Comparison of ENCODE assay signal across 1 cellular context in the genomic region with DNA sequence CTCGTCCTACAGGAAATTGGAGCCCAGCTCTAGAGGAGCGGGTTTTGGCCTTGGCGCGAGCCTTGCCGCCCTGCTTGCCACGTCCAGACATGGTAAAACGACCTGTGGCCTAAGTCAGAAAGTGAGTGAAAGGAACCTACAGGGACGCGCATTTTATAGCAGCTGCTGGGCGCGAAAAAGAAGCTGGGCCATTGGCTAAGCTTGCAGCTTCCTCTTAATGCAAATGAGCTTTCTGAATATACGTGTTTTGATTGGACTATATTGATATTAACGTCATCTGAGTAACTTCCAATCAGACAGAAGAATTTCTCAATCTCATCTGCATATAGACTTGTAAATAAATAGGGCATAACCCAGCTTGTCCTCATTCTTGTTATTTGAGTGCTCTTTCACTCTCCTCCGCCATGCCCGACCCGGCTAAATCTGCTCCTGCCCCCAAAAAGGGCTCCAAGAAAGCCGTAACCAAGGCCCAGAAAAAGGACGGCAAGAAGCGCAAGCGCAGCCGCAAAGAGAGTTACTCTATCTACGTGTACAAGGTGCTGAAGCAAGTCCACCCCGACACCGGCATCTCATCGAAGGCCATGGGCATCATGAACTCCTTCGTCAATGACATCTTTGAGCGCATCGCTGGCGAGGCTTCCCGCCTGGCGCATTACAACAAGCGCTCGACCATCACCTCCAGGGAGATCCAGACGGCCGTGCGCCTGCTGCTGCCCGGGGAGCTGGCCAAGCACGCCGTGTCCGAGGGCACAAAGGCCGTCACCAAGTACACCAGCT.
TF ChIP-seq lines count a peak whose summit lies in the region.

No MANE protein-coding gene starts in this region.

TF ChIP-seq in GM12878, 131 proteins besides CTCF, POLR2A, EP300 and RAD21 (continued from another document and continues in another):
- TF ChIP-seq BCLAF1 (IDR thresholded peaks at IDR 0.05): 0 out of 2 replicates have a peak, but pooled peaks have one; percentile 31
- peak; percentile 55 for TF ChIP-seq ATF7 (IDR thresholded peaks at IDR 0.05; ENCODE audit: low read depth)
- no peak for TF ChIP-seq RAD51 (IDR thresholded peaks at IDR 0.05)
- TF ChIP-seq BACH1 (IDR thresholded peaks at IDR 0.05; ENCODE audit: borderline replicate concordance): peak; percentile 86
- no peak for TF ChIP-seq ETV6 (conservative IDR thresholded peaks at IDR 0.05 in 1 of 2, IDR thresholded peaks at IDR 0.05 in 1 of 2; ENCODE audit: borderline replicate concordance in 1 of 2, low read depth in 1 of 2)
- TF ChIP-seq, protein P1, sequence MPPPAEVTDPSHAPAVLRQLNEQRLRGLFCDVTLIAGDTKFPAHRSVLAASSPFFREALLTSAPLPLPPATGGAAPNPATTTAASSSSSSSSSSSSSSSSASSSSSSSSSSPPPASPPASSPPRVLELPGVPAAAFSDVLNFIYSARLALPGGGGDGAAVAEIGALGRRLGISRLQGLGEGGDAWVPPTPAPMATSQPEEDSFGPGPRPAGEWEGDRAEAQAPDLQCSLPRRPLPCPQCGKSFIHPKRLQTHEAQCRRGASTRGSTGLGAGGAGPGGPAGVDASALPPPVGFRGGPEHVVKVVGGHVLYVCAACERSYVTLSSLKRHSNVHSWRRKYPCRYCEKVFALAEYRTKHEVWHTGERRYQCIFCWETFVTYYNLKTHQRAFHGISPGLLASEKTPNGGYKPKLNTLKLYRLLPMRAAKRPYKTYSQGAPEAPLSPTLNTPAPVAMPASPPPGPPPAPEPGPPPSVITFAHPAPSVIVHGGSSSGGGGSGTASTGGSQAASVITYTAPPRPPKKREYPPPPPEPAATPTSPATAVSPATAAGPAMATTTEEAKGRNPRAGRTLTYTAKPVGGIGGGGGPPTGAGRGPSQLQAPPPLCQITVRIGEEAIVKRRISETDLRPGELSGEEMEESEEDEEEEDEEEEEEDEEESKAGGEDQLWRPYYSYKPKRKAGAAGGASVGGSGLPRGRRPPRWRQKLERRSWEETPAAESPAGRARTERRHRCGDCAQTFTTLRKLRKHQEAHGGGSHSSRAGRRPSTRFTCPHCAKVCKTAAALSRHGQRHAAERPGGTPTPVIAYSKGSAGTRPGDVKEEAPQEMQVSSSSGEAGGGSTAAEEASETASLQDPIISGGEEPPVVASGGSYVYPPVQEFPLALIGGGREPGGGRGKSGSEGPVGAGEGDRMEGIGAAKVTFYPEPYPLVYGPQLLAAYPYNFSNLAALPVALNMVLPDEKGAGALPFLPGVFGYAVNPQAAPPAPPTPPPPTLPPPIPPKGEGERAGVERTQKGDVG (CRISPR knock-in tag; IDR thresholded peaks at IDR 0.05): no peak
- TF ChIP-seq GATAD2B (conservative IDR thresholded peaks at IDR 0.05; ENCODE audit: low read depth): peak; percentile 62; the same call in 1 of the 2 replicates
- no peak for TF ChIP-seq MAX (IDR thresholded peaks at IDR 0.05; ENCODE audit: low read depth, low read length)
- TF ChIP-seq CHD2 (IDR thresholded peaks at IDR 0.05; ENCODE audit: borderline replicate concordance, low read depth, low read length): peak; percentile 62; the same call in 1 of the 2 replicates
- TF ChIP-seq KAT2A (conservative IDR thresholded peaks at IDR 0.05; ENCODE audit: control insufficient read depth, low read depth, low read length): 0 out of 2 replicates have a peak, but pooled peaks have one; percentile 13
- peak; percentile 97 for TF ChIP-seq RB1 (IDR thresholded peaks at IDR 0.05; ENCODE audit: borderline replicate concordance)
- TF ChIP-seq IRF3 (IDR thresholded peaks at IDR 0.05): peak; percentile 73; the same call in 1 of the 2 replicates
- TF ChIP-seq NR2C2 (IDR thresholded peaks at IDR 0.05; ENCODE audit: borderline replicate concordance, control insufficient read depth, insufficient read length, low read depth): no peak
- TF ChIP-seq CREB1 (IDR thresholded peaks at IDR 0.05; ENCODE audit: low read depth): peak; percentile 89
- TF ChIP-seq MTA2 (IDR thresholded peaks at IDR 0.05; ENCODE audit: low read depth): no peak
- TF ChIP-seq, protein P2, sequence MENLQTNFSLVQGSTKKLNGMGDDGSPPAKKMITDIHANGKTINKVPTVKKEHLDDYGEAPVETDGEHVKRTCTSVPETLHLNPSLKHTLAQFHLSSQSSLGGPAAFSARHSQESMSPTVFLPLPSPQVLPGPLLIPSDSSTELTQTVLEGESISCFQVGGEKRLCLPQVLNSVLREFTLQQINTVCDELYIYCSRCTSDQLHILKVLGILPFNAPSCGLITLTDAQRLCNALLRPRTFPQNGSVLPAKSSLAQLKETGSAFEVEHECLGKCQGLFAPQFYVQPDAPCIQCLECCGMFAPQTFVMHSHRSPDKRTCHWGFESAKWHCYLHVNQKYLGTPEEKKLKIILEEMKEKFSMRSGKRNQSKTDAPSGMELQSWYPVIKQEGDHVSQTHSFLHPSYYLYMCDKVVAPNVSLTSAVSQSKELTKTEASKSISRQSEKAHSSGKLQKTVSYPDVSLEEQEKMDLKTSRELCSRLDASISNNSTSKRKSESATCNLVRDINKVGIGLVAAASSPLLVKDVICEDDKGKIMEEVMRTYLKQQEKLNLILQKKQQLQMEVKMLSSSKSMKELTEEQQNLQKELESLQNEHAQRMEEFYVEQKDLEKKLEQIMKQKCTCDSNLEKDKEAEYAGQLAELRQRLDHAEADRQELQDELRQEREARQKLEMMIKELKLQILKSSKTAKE (IDR thresholded peaks at IDR 0.05; ENCODE audit: low read depth, poor library complexity, severe bottlenecking): peak; percentile 60
- TF ChIP-seq ELK1 (IDR thresholded peaks at IDR 0.05; ENCODE audit: low read depth, low read length): no peak
- TF ChIP-seq BMI1 (IDR thresholded peaks at IDR 0.05; ENCODE audit: borderline replicate concordance): no peak
- no peak for TF ChIP-seq SMC3 (IDR thresholded peaks at IDR 0.05; ENCODE audit: borderline replicate concordance, low read length)
- peak; percentile 50 for TF ChIP-seq BCL11A (IDR thresholded peaks at IDR 0.05; ENCODE audit: low read depth, low read length)
- TF ChIP-seq POU2F2 (IDR thresholded peaks at IDR 0.05; ENCODE audit: borderline replicate concordance, low read depth, low read length): peak; percentile 97
- TF ChIP-seq, protein P3, sequence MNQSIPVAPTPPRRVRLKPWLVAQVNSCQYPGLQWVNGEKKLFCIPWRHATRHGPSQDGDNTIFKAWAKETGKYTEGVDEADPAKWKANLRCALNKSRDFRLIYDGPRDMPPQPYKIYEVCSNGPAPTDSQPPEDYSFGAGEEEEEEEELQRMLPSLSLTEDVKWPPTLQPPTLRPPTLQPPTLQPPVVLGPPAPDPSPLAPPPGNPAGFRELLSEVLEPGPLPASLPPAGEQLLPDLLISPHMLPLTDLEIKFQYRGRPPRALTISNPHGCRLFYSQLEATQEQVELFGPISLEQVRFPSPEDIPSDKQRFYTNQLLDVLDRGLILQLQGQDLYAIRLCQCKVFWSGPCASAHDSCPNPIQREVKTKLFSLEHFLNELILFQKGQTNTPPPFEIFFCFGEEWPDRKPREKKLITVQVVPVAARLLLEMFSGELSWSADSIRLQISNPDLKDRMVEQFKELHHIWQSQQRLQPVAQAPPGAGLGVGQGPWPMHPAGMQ (IDR thresholded peaks at IDR 0.05; ENCODE audit: borderline replicate concordance): no peak
- TF ChIP-seq, protein P4, sequence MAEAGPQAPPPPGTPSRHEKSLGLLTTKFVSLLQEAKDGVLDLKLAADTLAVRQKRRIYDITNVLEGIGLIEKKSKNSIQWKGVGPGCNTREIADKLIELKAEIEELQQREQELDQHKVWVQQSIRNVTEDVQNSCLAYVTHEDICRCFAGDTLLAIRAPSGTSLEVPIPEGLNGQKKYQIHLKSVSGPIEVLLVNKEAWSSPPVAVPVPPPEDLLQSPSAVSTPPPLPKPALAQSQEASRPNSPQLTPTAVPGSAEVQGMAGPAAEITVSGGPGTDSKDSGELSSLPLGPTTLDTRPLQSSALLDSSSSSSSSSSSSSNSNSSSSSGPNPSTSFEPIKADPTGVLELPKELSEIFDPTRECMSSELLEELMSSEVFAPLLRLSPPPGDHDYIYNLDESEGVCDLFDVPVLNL (IDR thresholded peaks at IDR 0.05; ENCODE audit: low read depth, low read length): peak; percentile 90
- peak; percentile 99 for TF ChIP-seq SMAD5 (IDR thresholded peaks at IDR 0.05; ENCODE audit: low read depth)
- peak; percentile 62 for TF ChIP-seq FOS (IDR thresholded peaks at IDR 0.05; ENCODE audit: borderline replicate concordance, extremely low read depth, insufficient read length)
- no peak for TF ChIP-seq E4F1 (IDR thresholded peaks at IDR 0.05; ENCODE audit: borderline replicate concordance, partially characterized antibody)
- TF ChIP-seq TAF1 (IDR thresholded peaks at IDR 0.05; ENCODE audit: borderline replicate concordance, low read depth, low read length): peak; percentile 99
- TF ChIP-seq YBX1 (IDR thresholded peaks at IDR 0.05): no peak
- peak; percentile 44; the same call in 1 of the 2 replicates for TF ChIP-seq SPI1 (IDR thresholded peaks at IDR 0.05; ENCODE audit: borderline replicate concordance, insufficient read depth, low read depth, low read length)
- no peak; the same call in 1 of the 2 replicates for TF ChIP-seq SIN3A (IDR thresholded peaks at IDR 0.05; ENCODE audit: low read depth, low read length)
- TF ChIP-seq CHD1 (IDR thresholded peaks at IDR 0.05; ENCODE audit: low read depth, low read length): peak; percentile 72; the same call in 1 of the 2 replicates
- TF ChIP-seq ZBTB11 (CRISPR knock-in tag; IDR thresholded peaks at IDR 0.05): no peak
- TF ChIP-seq SREBF1 (IDR thresholded peaks at IDR 0.05; ENCODE audit: low read length): no peak
